Comparison of ENCODE assay signal across 19 cellular contexts in genomic region chr1:40823345-40823744, GRCh38. TPM values are rescaled to one million over a fixed set of nuclear protein-coding genes. Genes with fewer than 3 reads are reported as not detected.
DNase-seq lines count a peak whose midpoint lies in the region; ATAC-seq and TF ChIP-seq lines count a peak whose summit lies in the region.
"Had no signal": no experiment of that assay in that cellular context is flagged by ENCODE, and none has a peak within 500 bp of the region (broad histone marks: within the 10 kb centered on the region; RNA-seq: fewer than 3 reads in every experiment).

No MANE protein-coding gene starts in this region.

- no peak overlapping the region for H3K4me3 ChIP-seq in right cardiac atrium (ENCODE audit: low read length)

- no peaks in the 10 kb centered on the region for H3K27me3 ChIP-seq in right cardiac atrium (ENCODE audit: control insufficient read depth, insufficient read depth)

- H3K36me3 Mint-ChIP-seq in chondrocyte (ENCODE audit: low read depth) (no peaks in the 10 kb centered on the region), nephron progenitor cell (ENCODE audit: low read depth) (no peaks in the 10 kb centered on the region)

- H3K27ac Mint-ChIP-seq in chondrocyte (ENCODE audit: unreplicated experiment) (peak overlapping the region; percentile 65), nephron progenitor cell (peak overlapping the region; percentile 67)

- DNase-seq in Right ventricle myocardium inferior (ENCODE audit: missing footprints) (peak; percentile 3), right cardiac atrium (no peak), chondrocyte (ENCODE audit: low spot score) (no peak), nephron progenitor cell (no peak), anterior cingulate cortex (lab: John Stamatoyannopoulos, UW) (no peak)
- DNase-seq: DMS79, GOT3, Kasumi-1, NCI-H1694, NCI-H2081, NCI-H2171, NCI-H524 treated with DMSO at 0.1 percent for 48 hours, NCI-H82 had no signal

- H3K4me1 Mint-ChIP-seq in chondrocyte (ENCODE audit: low read depth), result peaks cover 52% of the 10 kb centered on the region
- H3K4me1 Mint-ChIP-seq in nephron progenitor cell, result peaks cover 61% of the 10 kb centered on the region

- H3K9me3 ChIP-seq in right cardiac atrium (ENCODE audit: control insufficient read depth, low read length), result no peaks in the 10 kb centered on the region

- WGBS in right cardiac atrium, result 90% methylated on average over 4 of the region's 4 CpGs

- H3K4me3 Mint-ChIP-seq in chondrocyte (ENCODE audit: unreplicated experiment), result no peak overlapping the region
- no peak overlapping the region for H3K4me3 Mint-ChIP-seq in nephron progenitor cell

- H3K9me3 Mint-ChIP-seq in chondrocyte (ENCODE audit: low read depth) (no peaks in the 10 kb centered on the region), nephron progenitor cell (no peaks in the 10 kb centered on the region)

- intact Hi-C loops in Right ventricle myocardium inferior (cut with DNase I) (no loop called here), right cardiac atrium (cut with DNase I) (no loop called here)

- H3K27me3 Mint-ChIP-seq in chondrocyte (ENCODE audit: low read depth) (no peaks in the 10 kb centered on the region), nephron progenitor cell (ENCODE audit: low read depth, poor library complexity) (peaks cover 14% of the 10 kb centered on the region)

- TF ChIP-seq CTCF in chondrocyte (IDR thresholded peaks at IDR 0.05) (no peak), nephron progenitor cell (IDR thresholded peaks at IDR 0.05) (no peak)

- no peaks in the 10 kb centered on the region for H3K4me1 ChIP-seq in right cardiac atrium (ENCODE audit: control insufficient read depth, insufficient read depth, low read length)

- ATAC-seq in Right ventricle myocardium inferior (no peak), right cardiac atrium (no peak), HG02759 (IDR thresholded peaks at IDR 0.05; ENCODE audit: unreplicated experiment) (no peak), GM18868 (IDR thresholded peaks at IDR 0.05; ENCODE audit: unreplicated experiment) (no peak)
- ATAC-seq: HCT116, Panc1, SK-N-SH treated with all-trans-retinoic acid at 6 μM for 48 hours had no signal

- no peak overlapping the region for H3K27ac ChIP-seq in right cardiac atrium (ENCODE audit: low read length)

RNA-seq across cellular contexts. Expression of gene CITED4, which starts 38.8 kb away (rescaled TPM):
- total RNA-seq in Right ventricle myocardium inferior (40.6 TPM), right cardiac atrium (10 to 100 TPM; 19.9 to 44.5 (median 38.2) TPM), chondrocyte (12.4 to 30.5 TPM (median 30.1 TPM) in 3 replicates)
- 13.7 TPM for polyA plus RNA-seq in right cardiac atrium

RNA-seq across cellular contexts. Expression of gene KCNQ4, which starts 39.8 kb away (rescaled TPM):
- total RNA-seq in Right ventricle myocardium inferior (2.8 TPM), right cardiac atrium (1 to 10 TPM in 2 of 4 donors, under 1 TPM in 2; 0.71 to 1.8 (median 1.00) TPM), chondrocyte (0.60 to 3.4 TPM (median 3.0 TPM) in 3 replicates)
- polyA plus RNA-seq in right cardiac atrium, result 0.88 TPM
- total RNA-seq: MCF 10A had no signal
